ENCODE assay signal across 25 cellular contexts in the genomic region with DNA sequence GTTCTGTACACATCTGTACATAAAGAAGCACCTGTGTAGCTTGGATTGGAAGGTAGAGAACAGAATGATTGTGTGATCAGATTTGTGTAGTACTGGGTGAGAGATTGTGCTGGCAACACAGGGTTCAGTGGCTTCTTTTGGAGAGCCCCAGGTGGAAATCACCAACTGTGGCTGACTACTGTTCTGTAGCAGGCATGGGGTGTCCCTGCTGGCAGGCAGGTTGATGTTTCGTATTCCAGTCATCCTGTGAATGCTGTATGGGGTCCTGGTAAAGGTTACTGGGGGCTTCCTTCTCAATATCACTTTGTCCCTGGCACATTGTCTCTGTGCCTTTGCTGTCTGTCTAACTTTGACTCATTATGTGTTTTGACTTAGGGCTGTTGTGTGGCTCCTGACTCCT. TPM values are rescaled to one million over a fixed set of nuclear protein-coding genes. Genes with fewer than 3 reads are reported as not detected.
DNase-seq lines count a peak whose midpoint lies in the region; ATAC-seq, FAIRE-seq and TF ChIP-seq lines count a peak whose summit lies in the region.
"Had no signal": no experiment of that assay in that cellular context is flagged by ENCODE, and none has a peak within 500 bp of the region (broad histone marks: within the 10 kb centered on the region; RNA-seq: fewer than 3 reads in every experiment).

No MANE protein-coding gene starts in this region.

- no peaks in the 10 kb centered on the region for H3K27me3 Mint-ChIP-seq in stimulated activated memory B cell treated with anti-CD40 and anti-IgM and Interleukin-4, amounts not matched to agents 10 μg/mL and 1 μg/mL and 100 μg/mL, for 72 hours
- H3K27me3 Mint-ChIP-seq: activated naive CD8-positive, alpha-beta T cell treated with anti-CD3 and anti-CD28 coated beads, Interleukin-2, amount 10 ng/mL, durations not matched to agents 7 days and 5 days; CD4-positive, alpha-beta T cell; effector memory CD8-positive, alpha-beta T cell; IgD-negative memory B cell had no signal

- FAIRE-seq in GM12891 (lab: Jason Lieb, UNC) = peak; percentile 79
- FAIRE-seq: kidney had no signal

- no peak for TF ChIP-seq POLR2A in GM12891 (IDR thresholded peaks at IDR 0.05; ENCODE audit: low read depth, low read length)

- H3K9me3 Mint-ChIP-seq in stimulated activated memory B cell treated with anti-CD40 and anti-IgM and Interleukin-4, amounts not matched to agents 10 μg/mL and 1 μg/mL and 100 μg/mL, for 72 hours = no peaks in the 10 kb centered on the region
- H3K9me3 Mint-ChIP-seq: activated naive CD8-positive, alpha-beta T cell treated with anti-CD3 and anti-CD28 coated beads, Interleukin-2, amount 10 ng/mL, durations not matched to agents 7 days and 5 days; CD4-positive, alpha-beta T cell; effector memory CD8-positive, alpha-beta T cell; IgD-negative memory B cell had no signal

- peak; percentile 72 for ATAC-seq in GM18907 (IDR thresholded peaks at IDR 0.05; ENCODE audit: unreplicated experiment)
- ATAC-seq in HG02981 (IDR thresholded peaks at IDR 0.05; ENCODE audit: unreplicated experiment) = peak; percentile 62
- ATAC-seq in stimulated activated memory B cell treated with anti-CD40 and anti-IgM and Interleukin-4, amounts not matched to agents 10 μg/mL and 1 μg/mL and 100 μg/mL, for 72 hours = peak; percentile 74
- no peak for ATAC-seq in HG03039 (IDR thresholded peaks at IDR 0.05; ENCODE audit: unreplicated experiment)
- ATAC-seq: body of pancreas; effector memory CD8-positive, alpha-beta T cell; gastroesophageal sphincter had no signal

- H3K36me3 Mint-ChIP-seq in stimulated activated memory B cell treated with anti-CD40 and anti-IgM and Interleukin-4, amounts not matched to agents 10 μg/mL and 1 μg/mL and 100 μg/mL, for 72 hours = no peaks in the 10 kb centered on the region
- H3K36me3 Mint-ChIP-seq: IgD-negative memory B cell had no signal

- H3K4me1 Mint-ChIP-seq in stimulated activated memory B cell treated with anti-CD40 and anti-IgM and Interleukin-4, amounts not matched to agents 10 μg/mL and 1 μg/mL and 100 μg/mL, for 72 hours = peaks cover 13% of the 10 kb centered on the region

- H3K27ac Mint-ChIP-seq in stimulated activated memory B cell treated with anti-CD40 and anti-IgM and Interleukin-4, amounts not matched to agents 10 μg/mL and 1 μg/mL and 100 μg/mL, for 72 hours = no peak overlapping the region
- H3K27ac Mint-ChIP-seq: activated naive CD8-positive, alpha-beta T cell treated with anti-CD3 and anti-CD28 coated beads, Interleukin-2, amount 10 ng/mL, durations not matched to agents 7 days and 5 days; CD4-positive, alpha-beta T cell; effector memory CD8-positive, alpha-beta T cell; IgD-negative memory B cell had no signal

- no peak for DNase-seq in GM12891 (ENCODE audit: insufficient read length, low spot score)
- DNase-seq in NCI-H524 (lab: John Stamatoyannopoulos, UW) = no peak
- no peak for DNase-seq in mesenteric fat pad (ENCODE audit: low spot score)
- DNase-seq: activated naive CD8-positive, alpha-beta T cell treated with anti-CD3 and anti-CD28 coated beads, Interleukin-2, amount 10 ng/mL, durations not matched to agents 7 days and 5 days; activated T-cell treated with anti-CD3 and anti-CD28 coated beads, Interleukin-2, amount 50 U/mL, for 48 hours; body of pancreas; CD4-positive, alpha-beta T cell; DMS 273 treated with DMSO at 0.1 percent for 48 hours; effector memory CD8-positive, alpha-beta T cell; esophagus squamous epithelium; kidney; NCI-H1417 treated with DMSO at 0.1 percent for 48 hours; NCI-H510A treated with DMSO at 0.1 percent for 48 hours; occipital lobe; stimulated activated CD4-positive, alpha-beta T cell treated with anti-CD3 and anti-CD28 coated beads, Interleukin-4, amount 100 ng/mL, for 4 hours; T1000 had no signal

- H3K4me3 Mint-ChIP-seq in stimulated activated memory B cell treated with anti-CD40 and anti-IgM and Interleukin-4, amounts not matched to agents 10 μg/mL and 1 μg/mL and 100 μg/mL, for 72 hours = no peak overlapping the region
- H3K4me3 Mint-ChIP-seq: activated naive CD8-positive, alpha-beta T cell treated with anti-CD3 and anti-CD28 coated beads, Interleukin-2, amount 10 ng/mL, durations not matched to agents 7 days and 5 days; CD4-positive, alpha-beta T cell; effector memory CD8-positive, alpha-beta T cell; IgD-negative memory B cell had no signal

TF ChIP-seq in GM12891, 5 proteins besides CTCF, POLR2A, EP300 and RAD21:
- TF ChIP-seq PAX5 (IDR thresholded peaks at IDR 0.05; ENCODE audit: insufficient read depth, low read length, severe bottlenecking) (no peak), POU2F2 (IDR thresholded peaks at IDR 0.05; ENCODE audit: low read depth, low read length) (peak; percentile 28; the same call in 1 of the 2 replicates), SPI1 (IDR thresholded peaks at IDR 0.05; ENCODE audit: low read depth, low read length) (no peak), POLR2AphosphoS5 (IDR thresholded peaks at IDR 0.05; ENCODE audit: low read depth, low read length) (no peak), TAF1 (IDR thresholded peaks at IDR 0.05; ENCODE audit: low read depth, low read length) (no peak)

RNA-seq across cellular contexts. Expression of a gene that starts 5.3 kb away (rescaled TPM):
- polyA plus RNA-seq in GM12891 (2012; ENCODE audit: low read depth, missing spikeins) = not detected
- total RNA-seq in mesenteric fat pad = 4.0 TPM
- total RNA-seq: activated naive CD8-positive, alpha-beta T cell treated with anti-CD3 and anti-CD28 coated beads, Interleukin-2, amount 10 ng/mL, durations not matched to agents 7 days and 5 days; CD4-positive, alpha-beta T cell; G401; lung microvascular endothelial cell had no signal
- polyA plus RNA-seq: IgD-negative memory B cell had no signal

RNA-seq across cellular contexts. Expression of a gene that starts 52.7 kb away (rescaled TPM):
- not detected for polyA plus RNA-seq in GM12891 (2012; ENCODE audit: low read depth, missing spikeins)
- total RNA-seq in mesenteric fat pad = 2.6 TPM
- total RNA-seq: activated naive CD8-positive, alpha-beta T cell treated with anti-CD3 and anti-CD28 coated beads, Interleukin-2, amount 10 ng/mL, durations not matched to agents 7 days and 5 days; CD4-positive, alpha-beta T cell; G401; lung microvascular endothelial cell had no signal
- polyA plus RNA-seq: AG04450, IgD-negative memory B cell had no signal

RNA-seq across cellular contexts. Expression of a gene that starts 58.8 kb away (rescaled TPM):
- 0.22 TPM for polyA plus RNA-seq in GM12891 (2012; ENCODE audit: low read depth, missing spikeins)
- total RNA-seq in mesenteric fat pad = 71.3 TPM
- total RNA-seq: activated naive CD8-positive, alpha-beta T cell treated with anti-CD3 and anti-CD28 coated beads, Interleukin-2, amount 10 ng/mL, durations not matched to agents 7 days and 5 days; CD4-positive, alpha-beta T cell; G401; lung microvascular endothelial cell had no signal
- polyA plus RNA-seq: IgD-negative memory B cell had no signal
